In the genomic region with DNA sequence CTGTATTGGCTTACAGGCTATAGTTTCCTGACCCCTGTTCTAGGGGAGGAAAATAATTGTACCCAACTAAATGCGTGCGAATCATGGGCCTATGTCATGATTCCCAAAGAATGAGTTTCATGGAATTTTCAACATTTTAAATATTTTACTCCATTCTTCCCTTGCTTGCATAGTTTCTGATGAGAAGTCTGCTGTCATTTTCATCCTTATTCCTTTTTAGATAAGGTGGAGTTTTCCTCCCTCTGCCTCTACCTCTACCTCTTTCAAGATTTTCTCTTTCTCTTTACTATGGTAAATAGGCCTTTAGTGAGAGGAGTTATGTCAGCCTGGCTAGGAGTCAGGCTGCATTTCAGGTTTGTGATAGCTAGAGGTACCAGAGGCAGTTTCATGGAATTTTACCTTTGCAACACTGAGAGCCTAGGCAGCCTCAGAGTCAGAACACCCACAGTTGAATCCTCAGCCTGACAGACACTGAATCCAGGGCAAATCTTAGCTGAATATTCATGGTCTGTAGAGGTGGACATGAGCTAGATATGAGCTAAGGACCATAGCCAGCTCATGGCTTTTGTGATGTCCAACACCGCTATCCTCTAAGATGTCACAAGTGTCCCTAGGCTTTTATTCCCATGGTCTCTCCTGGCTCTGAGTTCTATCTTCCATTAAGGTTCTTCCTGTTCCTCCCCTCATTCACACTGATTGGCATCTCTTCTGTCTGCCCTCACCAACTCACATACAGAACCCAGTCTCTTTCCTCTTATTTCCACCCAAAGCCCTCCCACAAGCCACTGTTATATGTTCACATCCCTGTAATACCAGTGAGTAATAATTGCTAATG, we compare ENCODE assay signal across 27 cellular contexts. TPM values are rescaled to one million over a fixed set of nuclear protein-coding genes. Genes with fewer than 3 reads are reported as not detected.
"Had no signal": no experiment of that assay in that cellular context is flagged by ENCODE, and none has a peak within 500 bp of the region (broad histone marks: within the 10 kb centered on the region; RNA-seq: fewer than 3 reads in every experiment).

No MANE protein-coding gene starts in this region.

- DNase-seq: activated CD4-positive, alpha-beta memory T cell treated with anti-CD3 and anti-CD28 coated beads for 36 hours; activated CD4-positive, alpha-beta T cell treated with anti-CD3 and anti-CD28 coated beads, Interleukin-2, amount 10 ng/mL, durations not matched to agents 7 days and 5 days; activated CD4-positive, CD25-positive, alpha-beta regulatory T cell; activated CD8-positive, alpha-beta memory T cell treated with anti-CD3 and anti-CD28 coated beads for 24 hours; activated naive CD4-positive, alpha-beta T cell treated with Interleukin-2 at 50 U/mL for 16 hours; activated T-cell treated with anti-CD3 and anti-CD28 coated beads, Interleukin-2, amount 50 U/mL, for 4 hours; anterior cingulate cortex; colonic mucosa; NCI-H1417; NCI-H1694; NCI-H2029; NCI-H2107; NCI-H510A treated with DMSO at 0.1 percent for 48 hours; NCI-H69; NK-92 treated with Interleukin-12 subunit alpha and Interleukin-12 subunit beta, amount 100 ng/mL, for 24 hours; OCI-M1; RPMI8226; T-cell; T-helper 2 cell; T1000 had no signal

- H3K9me3 ChIP-seq: colonic mucosa had no signal

- H3K4me3 ChIP-seq: colonic mucosa, SK-N-MC had no signal

- ATAC-seq: activated naive CD4-positive, alpha-beta T cell treated with anti-CD3 and anti-CD28 coated beads, Interleukin-2, amount 50 U/mL, for 72 hours; activated T-cell treated with anti-CD3 and anti-CD28 coated beads, Interleukin-2, amount 50 U/mL, for 4 hours; Panc1; Right ventricle myocardium inferior; T-cell had no signal

- H3K36me3 ChIP-seq: colonic mucosa had no signal

- FAIRE-seq: TTC549 had no signal

- H3K4me1 ChIP-seq: colonic mucosa had no signal

- H3K27me3 ChIP-seq: colonic mucosa had no signal

- H3K27ac ChIP-seq: colonic mucosa, SK-N-MC had no signal

RNA-seq across cellular contexts. Expression of gene SERPINA3, which starts 6.0 kb away (rescaled TPM):
- total RNA-seq: activated CD4-positive, alpha-beta memory T cell treated with anti-CD3 and anti-CD28 coated beads for 36 hours; activated CD4-positive, alpha-beta T cell treated with anti-CD3 and anti-CD28 coated beads, Interleukin-2, amount 10 ng/mL, durations not matched to agents 7 days and 5 days; activated naive CD4-positive, alpha-beta T cell treated with anti-CD3 and anti-CD28 coated beads, Interleukin-2, amount 50 U/mL, for 72 hours had no signal

RNA-seq across cellular contexts. Expression of gene SERPINA5, which starts 37.0 kb away (rescaled TPM):
- total RNA-seq: activated CD4-positive, alpha-beta memory T cell treated with anti-CD3 and anti-CD28 coated beads for 36 hours; activated CD4-positive, alpha-beta T cell treated with anti-CD3 and anti-CD28 coated beads, Interleukin-2, amount 10 ng/mL, durations not matched to agents 7 days and 5 days; activated naive CD4-positive, alpha-beta T cell treated with anti-CD3 and anti-CD28 coated beads, Interleukin-2, amount 50 U/mL, for 72 hours had no signal

RNA-seq across cellular contexts. Expression of gene SERPINA4, which starts 57.0 kb away (rescaled TPM):
- total RNA-seq: activated CD4-positive, alpha-beta memory T cell treated with anti-CD3 and anti-CD28 coated beads for 36 hours; activated CD4-positive, alpha-beta T cell treated with anti-CD3 and anti-CD28 coated beads, Interleukin-2, amount 10 ng/mL, durations not matched to agents 7 days and 5 days; activated naive CD4-positive, alpha-beta T cell treated with anti-CD3 and anti-CD28 coated beads, Interleukin-2, amount 50 U/mL, for 72 hours; activated T-cell treated with anti-CD3 and anti-CD28 coated beads, Interleukin-2, amount 50 U/mL, for 4 hours; cardiac septum; cerebellum; Right ventricle myocardium inferior had no signal
